11 cellular contexts compared by ENCODE assay signal in genomic region chr2:240922234-240922981, GRCh38. TPM values are rescaled to one million over a fixed set of nuclear protein-coding genes. Genes with fewer than 3 reads are reported as not detected.
DNase-seq lines count a peak whose midpoint lies in the region; ATAC-seq and TF ChIP-seq lines count a peak whose summit lies in the region.
"Had no signal": no experiment of that assay in that cellular context is flagged by ENCODE, and none has a peak within 500 bp of the region (broad histone marks: within the 10 kb centered on the region; RNA-seq: fewer than 3 reads in every experiment).

No MANE protein-coding gene starts in this region.

- H3K4me3 Mint-ChIP-seq in activated CD4-positive, alpha-beta T cell treated with anti-CD3 and anti-CD28 coated beads for 36 hours: no peak overlapping the region
- H3K4me3 Mint-ChIP-seq in activated CD4-positive, alpha-beta T cell treated with anti-CD3 and anti-CD28 coated beads, Interleukin-2, amount 10 ng/mL, durations not matched to agents 24 days and 14 days: no peak overlapping the region
- H3K4me3 Mint-ChIP-seq: activated naive CD8-positive, alpha-beta T cell had no signal

- H2BK120ac ChIP-seq in mesendoderm (ENCODE audit: low read depth, low read length): no peak overlapping the region

- peak; percentile 3 for DNase-seq in activated CD4-positive, alpha-beta T cell treated with anti-CD3 and anti-CD28 coated beads for 36 hours
- no peak for DNase-seq in activated CD4-positive, alpha-beta T cell treated with anti-CD3 and anti-CD28 coated beads, Interleukin-2, amount 10 ng/mL, durations not matched to agents 24 days and 14 days
- peak in 2 of 3 donors; percentile 31 to 44 for DNase-seq in Peyer's patch
- DNase-seq in heart left ventricle: peak in 4 of 5 donors; percentile 13 to 27 (median 24)
- peak; percentile 1 to 10 for DNase-seq in gastrocnemius medialis
- DNase-seq in stimulated activated naive CD4-positive, alpha-beta T cell treated with Interleukin-2 at 50 U/mL for 16 hours (lab: John Stamatoyannopoulos, UW): no peak
- no peak for DNase-seq in DMS53 (lab: John Stamatoyannopoulos, UW)
- DNase-seq in mesendoderm: no peak
- DNase-seq: NCI-H1930 had no signal

- H3K4me1 ChIP-seq in Peyer's patch (no peaks in the 10 kb centered on the region), heart left ventricle (peaks cover 0 to 14% (median 0%) of the 10 kb centered on the region in 12 donors), gastrocnemius medialis (no peaks in the 10 kb centered on the region), mesendoderm (ENCODE audit: control insufficient read depth, low read depth, low read length) (no peaks in the 10 kb centered on the region)

- H3K4ac ChIP-seq in mesendoderm (ENCODE audit: low read depth, low read length): no peak overlapping the region

- no peaks in the 10 kb centered on the region for H3K79me1 ChIP-seq in mesendoderm (ENCODE audit: low read length)

- no peaks in the 10 kb centered on the region for H3K4me1 Mint-ChIP-seq in activated CD4-positive, alpha-beta T cell treated with anti-CD3 and anti-CD28 coated beads for 36 hours
- H3K4me1 Mint-ChIP-seq in activated CD4-positive, alpha-beta T cell treated with anti-CD3 and anti-CD28 coated beads, Interleukin-2, amount 10 ng/mL, durations not matched to agents 24 days and 14 days: peaks cover 2% of the 10 kb centered on the region

- H2BK15ac ChIP-seq in mesendoderm (replicated peaks; ENCODE audit: low read depth): no peak overlapping the region

- H3K79me2 ChIP-seq in mesendoderm (ENCODE audit: control insufficient read depth, insufficient read depth, low read length): no peaks in the 10 kb centered on the region

- no peak overlapping the region for H4K5ac ChIP-seq in mesendoderm (ENCODE audit: low read length)

- H3K27me3 ChIP-seq in Peyer's patch (no peaks in the 10 kb centered on the region), heart left ventricle (no peaks in the 10 kb centered on the region), gastrocnemius medialis (no peaks in the 10 kb centered on the region), mesendoderm (ENCODE audit: insufficient read depth, low read length, poor library complexity) (no peaks in the 10 kb centered on the region)

- in situ Hi-C loops in gastrocnemius medialis (cut with MboI; ENCODE audit: low sequenced_read_pairs in 4 of 4): no loop called here

- no peak overlapping the region for H3K23ac ChIP-seq in mesendoderm (ENCODE audit: low read length)

- H3K27ac ChIP-seq in Peyer's patch (no peak overlapping the region), heart left ventricle (no peak overlapping the region), gastrocnemius medialis (no peak overlapping the region), mesendoderm (ENCODE audit: low read depth, low read length) (no peak overlapping the region)

- H3K36me3 ChIP-seq in Peyer's patch (no peaks in the 10 kb centered on the region), heart left ventricle (no peaks in the 10 kb centered on the region), gastrocnemius medialis (no peaks in the 10 kb centered on the region), mesendoderm (ENCODE audit: control insufficient read depth, insufficient read depth, low read length) (no peaks in the 10 kb centered on the region)

- POLR2A ChIA-PET in activated CD4-positive, alpha-beta T cell treated with anti-CD3 and anti-CD28 coated beads for 36 hours (lab: Charles Lee): no interaction called here

- H3K18ac ChIP-seq in mesendoderm (ENCODE audit: low read length): no peak overlapping the region

- no peak overlapping the region for H2BK5ac ChIP-seq in mesendoderm (ENCODE audit: low read length)

- H3K36me3 Mint-ChIP-seq in activated CD4-positive, alpha-beta T cell treated with anti-CD3 and anti-CD28 coated beads for 36 hours (ENCODE audit: low read depth): no peaks in the 10 kb centered on the region
- no peaks in the 10 kb centered on the region for H3K36me3 Mint-ChIP-seq in activated CD4-positive, alpha-beta T cell treated with anti-CD3 and anti-CD28 coated beads, Interleukin-2, amount 10 ng/mL, durations not matched to agents 24 days and 14 days (ENCODE audit: low read depth)
- H3K36me3 Mint-ChIP-seq: activated naive CD8-positive, alpha-beta T cell had no signal

- TF ChIP-seq CTCF in Peyer's patch (IDR thresholded peaks at IDR 0.05): no peak
- no peak for TF ChIP-seq CTCF in heart left ventricle (IDR thresholded peaks at IDR 0.05)
- TF ChIP-seq CTCF in gastrocnemius medialis (IDR thresholded peaks at IDR 0.05 in 4 of 5, conservative IDR thresholded peaks at IDR 0.05 in 1 of 5): no peak

- H2AK5ac ChIP-seq in mesendoderm (ENCODE audit: low read length): no peak overlapping the region

- TF ChIP-seq POLR2A in Peyer's patch (IDR thresholded peaks at IDR 0.05) (no peak), heart left ventricle (IDR thresholded peaks at IDR 0.05) (no peak), gastrocnemius medialis (IDR thresholded peaks at IDR 0.05) (no peak)

- no peak overlapping the region for H3K9ac ChIP-seq in mesendoderm (ENCODE audit: low read length)

- no peak overlapping the region for H4K8ac ChIP-seq in mesendoderm (ENCODE audit: low read depth, low read length)

- H3K27me3 Mint-ChIP-seq in activated CD4-positive, alpha-beta T cell treated with anti-CD3 and anti-CD28 coated beads for 36 hours: no peaks in the 10 kb centered on the region
- no peaks in the 10 kb centered on the region for H3K27me3 Mint-ChIP-seq in activated CD4-positive, alpha-beta T cell treated with anti-CD3 and anti-CD28 coated beads, Interleukin-2, amount 10 ng/mL, durations not matched to agents 24 days and 14 days
- H3K27me3 Mint-ChIP-seq: activated naive CD8-positive, alpha-beta T cell had no signal

- no peak for ATAC-seq in activated CD4-positive, alpha-beta T cell treated with anti-CD3 and anti-CD28 coated beads for 36 hours
- ATAC-seq in heart left ventricle (no peak), gastrocnemius medialis (no peak)

- no peak overlapping the region for H3K56ac ChIP-seq in mesendoderm (ENCODE audit: low read length)

- no peak overlapping the region for H3K4me2 ChIP-seq in mesendoderm (ENCODE audit: low read length)

- intact Hi-C loops in activated CD4-positive, alpha-beta T cell treated with anti-CD3 and anti-CD28 coated beads for 36 hours (cut with DNase I, micrococcal nuclease): no loop called here
- intact Hi-C loops in activated CD4-positive, alpha-beta T cell treated with anti-CD3 and anti-CD28 coated beads, Interleukin-2, amount 10 ng/mL, durations not matched to agents 24 days and 14 days (cut with micrococcal nuclease): no loop called here
- intact Hi-C loops in heart left ventricle (cut with DNase I) (no loop called here), gastrocnemius medialis (cut with DNase I; ENCODE audit: low total_unique reads) (no loop called here)

- H3K9me3 ChIP-seq in Peyer's patch: no peaks in the 10 kb centered on the region
- H3K9me3 ChIP-seq in heart left ventricle: peaks cover 0 to 2% (median 0%) of the 10 kb centered on the region in 12 donors
- H3K9me3 ChIP-seq in gastrocnemius medialis: no peaks in the 10 kb centered on the region

- H3K9me3 Mint-ChIP-seq in activated CD4-positive, alpha-beta T cell treated with anti-CD3 and anti-CD28 coated beads for 36 hours (ENCODE audit: low read depth): no peaks in the 10 kb centered on the region
- H3K9me3 Mint-ChIP-seq in activated CD4-positive, alpha-beta T cell treated with anti-CD3 and anti-CD28 coated beads, Interleukin-2, amount 10 ng/mL, durations not matched to agents 24 days and 14 days: no peaks in the 10 kb centered on the region

- H3K4me3 ChIP-seq in Peyer's patch (no peak overlapping the region), heart left ventricle (no peak overlapping the region), gastrocnemius medialis (no peak overlapping the region), mesendoderm (ENCODE audit: low read length) (no peak overlapping the region)

- no peak overlapping the region for H3K27ac Mint-ChIP-seq in activated CD4-positive, alpha-beta T cell treated with anti-CD3 and anti-CD28 coated beads for 36 hours
- H3K27ac Mint-ChIP-seq in activated CD4-positive, alpha-beta T cell treated with anti-CD3 and anti-CD28 coated beads, Interleukin-2, amount 10 ng/mL, durations not matched to agents 24 days and 14 days: no peak overlapping the region
- H3K27ac Mint-ChIP-seq: activated naive CD8-positive, alpha-beta T cell had no signal

- CTCF ChIA-PET in activated CD4-positive, alpha-beta T cell treated with anti-CD3 and anti-CD28 coated beads for 36 hours (lab: Charles Lee): interaction anchor here (1.0 kb wide), 1 partner anchor 41 kb away, joined by 3 read pairs; no protein-coding TSS in a partner anchor

- WGBS in heart left ventricle, 4 donors: 84 to 87% (median 86%) methylated on average over 15 to 18 of the region's 18 CpGs
- WGBS in mesendoderm (ENCODE audit: extremely low coverage, insufficient coverage, low lambda C conversion rate): no CpG with 5 or more reads among the region's 18 CpGs

RNA-seq across cellular contexts. Expression of gene CROCC2, which starts 16.3 kb away (rescaled TPM):
- not detected for total RNA-seq in activated CD4-positive, alpha-beta T cell treated with anti-CD3 and anti-CD28 coated beads for 36 hours
- not detected in 2 replicates for total RNA-seq in activated CD4-positive, alpha-beta T cell treated with anti-CD3 and anti-CD28 coated beads, Interleukin-2, amount 10 ng/mL, durations not matched to agents 24 days and 14 days
- total RNA-seq in Peyer's patch: under 1 TPM in 2 of 4 donors, not detected in 2; 0.27 to 0.83 TPM
- total RNA-seq in heart left ventricle: not detected
- polyA plus RNA-seq in heart left ventricle: not detected
- under 1 TPM in 1 of 4 donors, not detected in 3; 0.07 TPM for total RNA-seq in gastrocnemius medialis
- not detected for polyA plus RNA-seq in mesendoderm (2013, experiment 1 of 2)
- polyA plus RNA-seq in mesendoderm (2013, experiment 2 of 2): not detected
- total RNA-seq: G401 had no signal

RNA-seq across cellular contexts. Expression of gene MAB21L4, which starts 26.5 kb away (rescaled TPM):
- not detected for total RNA-seq in activated CD4-positive, alpha-beta T cell treated with anti-CD3 and anti-CD28 coated beads for 36 hours
- not detected in 2 replicates for total RNA-seq in activated CD4-positive, alpha-beta T cell treated with anti-CD3 and anti-CD28 coated beads, Interleukin-2, amount 10 ng/mL, durations not matched to agents 24 days and 14 days
- total RNA-seq in Peyer's patch (1 to 10 TPM in 3 of 4 donors, not detected in 1; 2.1 to 6.1 (median 3.7) TPM), heart left ventricle (under 1 TPM in 1 of 9 donors, not detected in 8; 0.75 TPM), gastrocnemius medialis (not detected)
- polyA plus RNA-seq in heart left ventricle: under 1 TPM in 1 of 2 donors, not detected in 1; 0.10 TPM
- polyA plus RNA-seq in mesendoderm (2013, experiment 1 of 2): 1.7 TPM
- 2.0 TPM for polyA plus RNA-seq in mesendoderm (2013, experiment 2 of 2)
- total RNA-seq: G401 had no signal

RNA-seq across cellular contexts. Expression of gene AGXT, which starts 53.8 kb away (rescaled TPM):
- total RNA-seq in activated CD4-positive, alpha-beta T cell treated with anti-CD3 and anti-CD28 coated beads for 36 hours: not detected
- not detected in 2 replicates for total RNA-seq in activated CD4-positive, alpha-beta T cell treated with anti-CD3 and anti-CD28 coated beads, Interleukin-2, amount 10 ng/mL, durations not matched to agents 24 days and 14 days
- total RNA-seq in Peyer's patch (1 to 10 TPM in 1 of 4 donors, not detected in 3; 1.5 TPM), heart left ventricle (not detected), gastrocnemius medialis (1 to 10 TPM in 2 of 4 donors, not detected in 2; 1.7 to 3.3 TPM)
- polyA plus RNA-seq in heart left ventricle: under 1 TPM in 1 of 2 donors, not detected in 1; 0.06 TPM
- polyA plus RNA-seq in mesendoderm (2013, experiment 1 of 2): not detected
- not detected for polyA plus RNA-seq in mesendoderm (2013, experiment 2 of 2)
- total RNA-seq: G401 had no signal

Comparison
In these comparisons a context has a peak if more than half of its experiments do, and no peak if none do; other contexts are left out.
1. DNase-seq: peak in activated CD4-positive, alpha-beta T cell treated with anti-CD3 and anti-CD28 coated beads for 36 hours (single experiment), Peyer's patch (2 of 3), heart left ventricle (4 of 5) and gastrocnemius medialis (2 of 2); none in activated CD4-positive, alpha-beta T cell treated with anti-CD3 and anti-CD28 coated beads, Interleukin-2, amount 10 ng/mL, durations not matched to agents 24 days and 14 days (single experiment), stimulated activated naive CD4-positive, alpha-beta T cell treated with Interleukin-2 at 50 U/mL for 16 hours (single experiment), DMS53 (single experiment) and mesendoderm (single experiment).